In genomic region chr16:1976216-1976520, GRCh38 we compare ENCODE assay signal across 34 cellular contexts. TPM values are rescaled to one million over a fixed set of nuclear protein-coding genes. Genes with fewer than 3 reads are reported as not detected.
"Had no signal": no experiment of that assay in that cellular context is flagged by ENCODE, and none has a peak within 500 bp of the region (broad histone marks: within the 10 kb centered on the region; RNA-seq: fewer than 3 reads in every experiment).

No MANE protein-coding gene starts in this region.

- H3K4me3 Mint-ChIP-seq: mesothelial cell of epicardium; natural killer cell; nephron progenitor cell; stimulated activated naive CD8-positive, alpha-beta T cell treated with anti-CD3 and anti-CD28 coated beads, Interleukin-15, Interleukin-2, amounts not matched to agents 100 ng/mL and 50 ng/mL, for 24 hours had no signal

- H3K36me3 Mint-ChIP-seq: natural killer cell had no signal

- H3K9ac ChIP-seq: parathyroid adenoma had no signal

- H3K27me3 ChIP-seq: right lobe of liver had no signal

- DNase-seq: heart right ventricle; islet precursor cell; kidney glomerular epithelial cell; left colon; mesendoderm; naive B cell; natural killer cell; nephron progenitor cell; nucleus accumbens; stimulated activated CD4-positive, alpha-beta T cell treated with anti-CD3 and anti-CD28 coated beads, Interleukin-1b, Interleukin-23, amount 100 ng/mL, for 48 hours; stimulated activated CD4-positive, alpha-beta T cell treated with anti-CD3 and anti-CD28 coated beads, Interleukin-2, amount 100 ng/mL, for 48 hours; stimulated activated naive CD4-positive, alpha-beta T cell; tibial artery; trophoblast cell; upper lobe of right lung had no signal

- FAIRE-seq: urothelium cell line had no signal

- H3K9me3 ChIP-seq: heart right ventricle, left lung, right atrium auricular region, right lobe of liver, suprapubic skin, thoracic aorta, tibial artery, upper lobe of right lung had no signal

- ATAC-seq: heart right ventricle, left colon, left lung, natural killer cell, right lobe of liver, upper lobe of right lung had no signal

- H3K27ac Mint-ChIP-seq: mesothelial cell of epicardium; natural killer cell; nephron progenitor cell; progenitor cell of endocrine pancreas; stimulated activated naive CD8-positive, alpha-beta T cell treated with anti-CD3 and anti-CD28 coated beads, Interleukin-15, Interleukin-2, amounts not matched to agents 100 ng/mL and 50 ng/mL, for 24 hours had no signal

- H3K9me3 Mint-ChIP-seq: mesothelial cell of epicardium; naive B cell; natural killer cell; nephron progenitor cell; stimulated activated naive CD8-positive, alpha-beta T cell treated with anti-CD3 and anti-CD28 coated beads, Interleukin-15, Interleukin-2, amounts not matched to agents 100 ng/mL and 50 ng/mL, for 24 hours had no signal

- H3K27ac ChIP-seq: heart right ventricle, hepatocyte, left lung, parathyroid adenoma, right atrium auricular region, right lobe of liver, suprapubic skin, thoracic aorta, tibial artery, upper lobe of right lung had no signal

- H3K4me3 ChIP-seq: heart right ventricle, hepatocyte, left lung, lung, right atrium auricular region, right lobe of liver, smooth muscle cell, suprapubic skin, thoracic aorta, tibial artery, upper lobe of right lung had no signal

- H2AFZ ChIP-seq: hepatocyte, parathyroid adenoma had no signal

- H3K4me2 ChIP-seq: hepatocyte, smooth muscle cell had no signal

RNA-seq across cellular contexts. Expression of gene NOXO1, which starts 5.1 kb away (rescaled TPM):
- total RNA-seq: heart right ventricle, mononuclear cell, natural killer cell, renal cortical epithelial cell, subcutaneous adipose tissue, thoracic aorta had no signal

RNA-seq across cellular contexts. Expression of gene RNF151, which starts 9.5 kb away (rescaled TPM):
- total RNA-seq: heart right ventricle, hepatocyte, left colon, left lung, lower leg skin, lung, mesothelial cell of epicardium, mononuclear cell, natural killer cell, progenitor cell of endocrine pancreas, pulmonary artery endothelial cell, renal cortical epithelial cell, right atrium auricular region, right lobe of liver, skeletal muscle tissue, smooth muscle cell, subcutaneous adipose tissue, suprapubic skin, thoracic aorta, upper lobe of right lung had no signal
- polyA plus RNA-seq: heart right ventricle, hepatocyte, smooth muscle cell had no signal
